ENCODE assay signal across 12 cellular contexts in genomic region chr14:63855272-63855671, GRCh38. TPM values are rescaled to one million over a fixed set of nuclear protein-coding genes. Genes with fewer than 3 reads are reported as not detected.
DNase-seq lines count a peak whose midpoint lies in the region; ATAC-seq and TF ChIP-seq lines count a peak whose summit lies in the region.
"Had no signal": no experiment of that assay in that cellular context is flagged by ENCODE, and none has a peak within 500 bp of the region (broad histone marks: within the 10 kb centered on the region; RNA-seq: fewer than 3 reads in every experiment).

No MANE protein-coding gene starts in this region.

- peaks cover 10% of the 10 kb centered on the region for H3K79me2 ChIP-seq in PC-3 (ENCODE audit: low read length)

- H4K20me1 ChIP-seq in PC-3 (ENCODE audit: low read length) = no peaks in the 10 kb centered on the region

- peaks cover 38% of the 10 kb centered on the region for H3K4me1 Mint-ChIP-seq in T-helper 2 cell treated with Interferon-gamma antibody and Interleukin-4, amounts not matched to agents 5 μg/mL and 100 μg/mL, for 36 hours (ENCODE audit: low read depth)

- POLR2A ChIA-PET in PC-3 (lab: Charles Lee; ENCODE audit: unreplicated experiment) = no interaction called here

- H3K9ac ChIP-seq in PC-3 (ENCODE audit: low read length) = no peak overlapping the region

- no peak for DNase-seq in T-helper 2 cell treated with Interferon-gamma antibody and Interleukin-4, amounts not matched to agents 5 μg/mL and 100 μg/mL, for 36 hours (ENCODE audit: low spot score)
- DNase-seq in T-helper 2 cell (no peak), PC-3 (no peak), epithelial cell of esophagus (ENCODE audit: low read depth) (peak; percentile 33), COLO668 (lab: John Stamatoyannopoulos, UW; ENCODE audit: unreplicated experiment) (no peak)
- DNase-seq: activated CD8-positive, alpha-beta memory T cell treated with anti-CD3 and anti-CD28 coated beads, Interleukin-2, amount 50 U/mL, for 4 hours; GDM1 had no signal

- ATAC-seq in PC-3 (no peak), GM18517 (IDR thresholded peaks at IDR 0.05; ENCODE audit: unreplicated experiment) (no peak), HG03280 (IDR thresholded peaks at IDR 0.05; ENCODE audit: unreplicated experiment) (no peak)

- H3K4me2 ChIP-seq in PC-3 (ENCODE audit: low read length) = peak overlapping the region; percentile 18; the same call in 1 of the 2 replicates

- H3K9me3 Mint-ChIP-seq in T-helper 2 cell treated with Interferon-gamma antibody and Interleukin-4, amounts not matched to agents 5 μg/mL and 100 μg/mL, for 36 hours = no peaks in the 10 kb centered on the region

- peaks cover 14% of the 10 kb centered on the region for H3K36me3 Mint-ChIP-seq in T-helper 2 cell treated with Interferon-gamma antibody and Interleukin-4, amounts not matched to agents 5 μg/mL and 100 μg/mL, for 36 hours (ENCODE audit: low read depth)

- H3K4me3 Mint-ChIP-seq in T-helper 2 cell treated with Interferon-gamma antibody and Interleukin-4, amounts not matched to agents 5 μg/mL and 100 μg/mL, for 36 hours = peak overlapping the region; percentile 32

- no peak overlapping the region for H3K27ac Mint-ChIP-seq in T-helper 2 cell treated with Interferon-gamma antibody and Interleukin-4, amounts not matched to agents 5 μg/mL and 100 μg/mL, for 36 hours

- no peaks in the 10 kb centered on the region for H3K36me3 ChIP-seq in PC-3 (ENCODE audit: low read depth, low read length)
- H3K36me3 ChIP-seq in neuron (ENCODE audit: insufficient read depth, low read length) = no peaks in the 10 kb centered on the region
- H3K36me3 ChIP-seq: prostate gland, thoracic aorta had no signal

- TF ChIP-seq CTCF in PC-3 (conservative IDR thresholded peaks at IDR 0.05; ENCODE audit: low read depth, low read length) (no peak), epithelial cell of esophagus (IDR thresholded peaks at IDR 0.05; ENCODE audit: insufficient read depth, low read depth, low read length, missing control alignments) (no peak)

- BruUV-seq in PC-3 (replicated peaks; lab: Mats Ljungman, UMichigan) = no TSS peak

- H3K4me3 ChIP-seq in PC-3 (ENCODE audit: low read length) (no peak overlapping the region), epithelial cell of esophagus (ENCODE audit: low read length) (no peak overlapping the region), neuron (ENCODE audit: low read length) (peak overlapping the region; percentile 14)
- H3K4me3 ChIP-seq: prostate gland had no signal

- H3K9me3 ChIP-seq in PC-3 (ENCODE audit: low read length) (no peaks in the 10 kb centered on the region), neuron (ENCODE audit: low read length) (no peaks in the 10 kb centered on the region)
- H3K9me3 ChIP-seq: prostate gland, thoracic aorta had no signal

- H2AFZ ChIP-seq in PC-3 (ENCODE audit: low read length) (no peak overlapping the region), neuron (ENCODE audit: low read depth, low read length) (no peak overlapping the region)

- no peak overlapping the region for H3K27ac ChIP-seq in PC-3 (ENCODE audit: low read length)
- H3K27ac ChIP-seq: thoracic aorta had no signal

- intact Hi-C loops in PC-3 (cut with micrococcal nuclease) = loop anchor here (2.0 kb wide), 1 partner anchor 440 kb away; the partner anchor contains the start of gene ESR2

- no peaks in the 10 kb centered on the region for H3F3A ChIP-seq in PC-3 (ENCODE audit: low read length, unreplicated experiment)

- no peaks in the 10 kb centered on the region for H3K27me3 ChIP-seq in PC-3 (ENCODE audit: low read length)
- no peaks in the 10 kb centered on the region for H3K27me3 ChIP-seq in neuron (ENCODE audit: insufficient read depth, low read length)

- H3K27me3 Mint-ChIP-seq in T-helper 2 cell treated with Interferon-gamma antibody and Interleukin-4, amounts not matched to agents 5 μg/mL and 100 μg/mL, for 36 hours (ENCODE audit: low read depth) = peaks cover 54% of the 10 kb centered on the region

- peaks cover 12% of the 10 kb centered on the region for H3K4me1 ChIP-seq in PC-3 (ENCODE audit: insufficient read depth, low read length)
- peaks cover 15% of the 10 kb centered on the region for H3K4me1 ChIP-seq in neuron (ENCODE audit: insufficient read depth, low read length)
- H3K4me1 ChIP-seq: prostate gland had no signal

- H3K9me2 ChIP-seq in PC-3 (replicated peaks; ENCODE audit: low read length) = no peaks in the 10 kb centered on the region

- CTCF ChIA-PET in PC-3 (lab: Charles Lee) = interaction anchor here (0.7 kb wide), 1 partner anchor 85 kb away, joined by 4 read pairs; no protein-coding TSS in a partner anchor

RNA-seq across cellular contexts. Expression of gene SYNE2, which starts 2.5 kb away (rescaled TPM):
- total RNA-seq in PC-3 (2014; rRNA removed) = 16.0 and 20.7 TPM in 2 replicates
